In the genomic region with DNA sequence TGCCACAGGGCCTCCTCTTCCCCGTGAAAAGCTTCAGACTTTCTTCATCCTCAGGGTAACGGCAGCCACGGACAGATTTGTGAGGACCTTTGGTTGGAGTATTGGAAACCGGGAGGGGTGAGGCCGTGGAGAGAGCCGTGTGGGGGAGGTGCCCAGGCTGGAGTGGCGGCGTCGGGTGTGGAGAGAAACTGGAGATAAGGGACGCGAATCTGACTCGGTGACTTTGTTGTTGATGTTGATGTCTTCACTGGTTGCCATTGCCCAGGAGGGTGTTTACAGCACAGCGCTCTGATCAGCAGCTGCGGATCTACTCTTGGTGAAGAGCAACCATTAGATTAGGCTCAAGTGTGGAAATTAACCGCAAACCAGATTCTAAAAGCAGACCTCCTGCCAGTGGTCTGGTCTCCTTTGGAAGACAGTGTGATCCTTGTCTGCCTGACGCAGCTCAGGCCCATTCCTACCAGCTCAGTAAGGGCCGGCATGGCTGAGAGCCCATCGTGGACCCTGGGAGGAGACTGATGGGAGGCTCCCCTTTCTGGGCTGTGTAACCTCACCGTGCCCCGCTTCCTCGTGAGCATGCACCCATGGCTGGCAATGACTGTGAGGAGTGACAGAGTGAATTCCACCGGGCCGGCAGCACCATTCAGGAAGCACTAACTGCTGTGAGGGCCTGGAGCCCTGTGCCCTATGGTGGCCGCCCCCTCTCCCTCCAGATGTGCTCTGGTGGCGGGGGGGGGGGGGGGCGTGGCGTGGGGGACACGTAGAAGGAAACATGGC, we compare ENCODE assay signal across 9 cellular contexts.
DNase-seq lines count a peak whose midpoint lies in the region; ATAC-seq and TF ChIP-seq lines count a peak whose summit lies in the region.
"Had no signal": no experiment of that assay in that cellular context is flagged by ENCODE, and none has a peak within 500 bp of the region (broad histone marks: within the 10 kb centered on the region; RNA-seq: fewer than 3 reads in every experiment).

No MANE protein-coding gene starts in this region.

- peak overlapping the region; percentile 19 for H3K4me3 ChIP-seq in psoas muscle

- no peak overlapping the region for H3K4me3 Mint-ChIP-seq in glutamatergic neuron (ENCODE audit: unreplicated experiment)
- H3K4me3 Mint-ChIP-seq: activated naive CD8-positive, alpha-beta T cell had no signal

- no peak overlapping the region for H3K27ac Mint-ChIP-seq in glutamatergic neuron (ENCODE audit: unreplicated experiment)
- H3K27ac Mint-ChIP-seq: activated naive CD8-positive, alpha-beta T cell had no signal

- H3K9me3 ChIP-seq in psoas muscle: no peaks in the 10 kb centered on the region

- ATAC-seq in psoas muscle: peak; percentile 11 to 28 (median 20)
- ATAC-seq in HG03196 (IDR thresholded peaks at IDR 0.05; ENCODE audit: unreplicated experiment): no peak
- ATAC-seq in GM18505 (IDR thresholded peaks at IDR 0.05; ENCODE audit: unreplicated experiment): no peak
- ATAC-seq in GM19035 (IDR thresholded peaks at IDR 0.05; ENCODE audit: unreplicated experiment): no peak

- intact Hi-C loops in psoas muscle (cut with DNase I): loop anchor here (5.0 kb wide), 2 partner anchors 36 to 111 kb away; no protein-coding TSS in a partner anchor

- H3K4me1 Mint-ChIP-seq in glutamatergic neuron (ENCODE audit: low read depth, unreplicated experiment): peaks cover 27% of the 10 kb centered on the region

- peaks cover 67% of the 10 kb centered on the region for H3K4me1 ChIP-seq in psoas muscle

- TF ChIP-seq CTCF in glutamatergic neuron (IDR thresholded peaks at IDR 0.05; ENCODE audit: partially characterized antibody, unreplicated experiment): no peak
- no peak for TF ChIP-seq CTCF in psoas muscle (IDR thresholded peaks at IDR 0.05)

- H3K27me3 ChIP-seq in psoas muscle (ENCODE audit: insufficient read depth in 3 of 3, low read length in 2 of 3): no peaks in the 10 kb centered on the region

- H3K36me3 ChIP-seq in psoas muscle (ENCODE audit: insufficient read depth in 1 of 2, low read depth in 1 of 2): no peaks in the 10 kb centered on the region

- TF ChIP-seq POLR2A in GM18505 (IDR thresholded peaks at IDR 0.05; ENCODE audit: borderline replicate concordance, extremely low read depth, insufficient read depth, insufficient read length): no peak

- peak; percentile 18 for DNase-seq in COLO668 (lab: John Stamatoyannopoulos, UW; ENCODE audit: unreplicated experiment)
- DNase-seq in RPMI7951 (ENCODE audit: low read depth): peak; percentile 77
- peak; percentile 13 for DNase-seq in glutamatergic neuron
- DNase-seq in psoas muscle: peak; percentile 37 to 62
- no peak for DNase-seq in activated CD4-positive, alpha-beta T cell treated with anti-CD3 and anti-CD28 coated beads for 1 hour

- H3K9me3 Mint-ChIP-seq in glutamatergic neuron (ENCODE audit: unreplicated experiment): peaks cover 6% of the 10 kb centered on the region

- peaks cover 11% of the 10 kb centered on the region for H3K36me3 Mint-ChIP-seq in glutamatergic neuron (ENCODE audit: unreplicated experiment)

- peaks cover 13% of the 10 kb centered on the region for H3K27me3 Mint-ChIP-seq in glutamatergic neuron (ENCODE audit: unreplicated experiment)
- H3K27me3 Mint-ChIP-seq: activated naive CD8-positive, alpha-beta T cell had no signal

- H3K27ac ChIP-seq in psoas muscle: peak overlapping the region; percentile 98

- 22 to 40% (median 24%) methylated on average over 24 to 28 of the region's 28 CpGs for WGBS in psoas muscle, 3 donors

Comparison
In these comparisons a context has a peak if more than half of its experiments do, and no peak if none do; other contexts are left out.
1. ATAC-seq: peak in psoas muscle (4 of 4); none in HG03196 (single experiment), GM18505 (single experiment) and GM19035 (single experiment).